ENCODE assay signal across 22 cellular contexts in the genomic region with DNA sequence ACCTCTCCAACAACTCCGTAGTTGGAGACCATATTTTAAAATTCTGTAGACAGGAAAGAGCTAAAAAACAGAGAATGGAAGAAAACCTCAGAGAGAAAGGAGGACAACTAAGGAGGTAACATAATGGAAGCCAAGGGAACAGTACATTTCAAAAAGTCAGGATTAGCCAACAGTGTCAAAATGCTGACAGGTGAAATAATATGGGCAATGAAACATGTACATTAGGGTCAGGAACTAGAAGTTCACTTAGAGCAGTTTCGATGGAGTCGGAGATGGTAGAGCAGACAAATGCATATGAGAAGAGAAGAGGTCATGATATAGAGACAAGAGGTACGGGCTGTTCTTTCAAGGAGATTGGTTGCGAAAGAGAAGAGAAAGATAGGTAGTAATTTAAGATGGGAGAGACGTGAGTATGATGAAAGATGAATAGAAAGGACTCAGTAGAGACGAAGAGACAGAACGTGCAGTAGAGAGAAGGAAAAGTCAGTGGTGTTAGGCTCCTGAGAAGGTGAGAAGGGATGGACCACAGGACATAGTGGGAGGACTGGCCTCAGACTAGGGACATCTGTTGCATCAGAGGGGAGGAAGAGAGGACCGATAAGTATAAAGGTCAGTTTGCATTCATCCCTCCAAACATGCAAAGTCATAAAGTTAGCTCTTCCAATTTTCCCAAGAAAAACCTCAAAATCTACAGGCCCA.
"Had no signal": no experiment of that assay in that cellular context is flagged by ENCODE, and none has a peak within 500 bp of the region (broad histone marks: within the 10 kb centered on the region; RNA-seq: fewer than 3 reads in every experiment).

No MANE protein-coding gene starts in this region.

- DNase-seq: dermis blood vessel endothelial cell; esophagus squamous epithelium; foreskin fibroblast; head of caudate nucleus; hypothalamus; kidney glomerular epithelial cell; left lung; mesenchymal stem cell; naive B cell; occipital lobe; retina; sigmoid colon; small intestine; stimulated activated CD4-positive, alpha-beta T cell treated with anti-CD3 and anti-CD28 coated beads, Interleukin-12 subunit alpha, Interleukin-12 subunit beta, amount 100 ng/mL, for 4 hours; stimulated activated naive CD4-positive, alpha-beta T cell; stomach; trophoblast cell had no signal

- FAIRE-seq: colon, islet of Langerhans, small intestine had no signal

- H3K27me3 ChIP-seq: sigmoid colon, stomach had no signal

- H3K9me3 ChIP-seq: esophagus squamous epithelium, left lung, prostate gland, sigmoid colon, stomach had no signal

- H3K36me3 ChIP-seq: esophagus squamous epithelium, left lung, prostate gland, sigmoid colon, stomach had no signal

- H3K4me3 ChIP-seq: esophagus squamous epithelium, left lung, lung, prostate gland, sigmoid colon, stomach had no signal

- ATAC-seq: left lung had no signal

- H3K4me1 ChIP-seq: left lung, prostate gland had no signal

- H3K27ac ChIP-seq: esophagus squamous epithelium, left lung, parathyroid adenoma, prostate gland, stomach had no signal
